1 cellular context compared by ENCODE assay signal in genomic region chr16:13269905-13270528, GRCh38.
TF ChIP-seq lines count a peak whose summit lies in the region.

No MANE protein-coding gene starts in this region.

TF ChIP-seq in HepG2, 621 proteins besides CTCF, POLR2A, EP300 and RAD21 (continued from another document and continues in another):
- TF ChIP-seq RBAK (CRISPR knock-in tag; IDR thresholded peaks at IDR 0.05): peak; percentile 92
- TF ChIP-seq NRL (CRISPR knock-in tag; IDR thresholded peaks at IDR 0.05; ENCODE audit: borderline replicate concordance): no peak
- no peak for TF ChIP-seq BCLAF1 (IDR thresholded peaks at IDR 0.05)
- TF ChIP-seq HES4 (CRISPR knock-in tag; IDR thresholded peaks at IDR 0.05; ENCODE audit: borderline replicate concordance): peak; percentile 70; the same call in 1 of the 2 replicates
- no peak for TF ChIP-seq ZNF496 (CRISPR knock-in tag; IDR thresholded peaks at IDR 0.05; ENCODE audit: insufficient replicate concordance)
- TF ChIP-seq THAP7 (CRISPR knock-in tag; IDR thresholded peaks at IDR 0.05): peak; percentile 93; the same call in 1 of the 2 replicates
- TF ChIP-seq DRAP1 (CRISPR knock-in tag; IDR thresholded peaks at IDR 0.05): peak; percentile 43; the same call in 1 of the 2 replicates
- TF ChIP-seq HMG20B (CRISPR knock-in tag; conservative IDR thresholded peaks at IDR 0.05): peak; percentile 91
- no peak for TF ChIP-seq NFE2L1 (CRISPR knock-in tag; IDR thresholded peaks at IDR 0.05; ENCODE audit: borderline replicate concordance)
- TF ChIP-seq HMGXB4 (CRISPR knock-in tag; IDR thresholded peaks at IDR 0.05; ENCODE audit: borderline replicate concordance in 1 of 2, low read depth in 1 of 2): peak; percentile 45 to 59; a peak in 3 of 4 replicates
- TF ChIP-seq SP1 (IDR thresholded peaks at IDR 0.05): no peak
- no peak for TF ChIP-seq SP1 (CRISPR knock-in tag; IDR thresholded peaks at IDR 0.05)
- TF ChIP-seq PREB (CRISPR knock-in tag; IDR thresholded peaks at IDR 0.05): no peak
- peak; percentile 4 for TF ChIP-seq ZFP36 (IDR thresholded peaks at IDR 0.05; ENCODE audit: borderline replicate concordance, low read depth, low read length, partially characterized antibody)
- peak; percentile 76 for TF ChIP-seq YEATS4 (CRISPR knock-in tag; IDR thresholded peaks at IDR 0.05; ENCODE audit: borderline replicate concordance)
- TF ChIP-seq ZFP82 (CRISPR knock-in tag; IDR thresholded peaks at IDR 0.05; ENCODE audit: borderline replicate concordance): 0 out of 2 replicates have a peak, but pooled peaks have one; percentile 75
- peak; percentile 99 for TF ChIP-seq PHF21A (CRISPR knock-in tag; IDR thresholded peaks at IDR 0.05)
- peak; percentile 89; the same call in 1 of the 2 replicates for TF ChIP-seq SSRP1 (CRISPR knock-in tag; IDR thresholded peaks at IDR 0.05)
- peak; percentile 90 for TF ChIP-seq TBL1XR1 (IDR thresholded peaks at IDR 0.05; ENCODE audit: borderline replicate concordance, low read length, partially characterized antibody)
- TF ChIP-seq ARID5B (CRISPR knock-in tag; IDR thresholded peaks at IDR 0.05): peak; percentile 99
- TF ChIP-seq ZNF558 (CRISPR knock-in tag; IDR thresholded peaks at IDR 0.05; ENCODE audit: borderline replicate concordance): no peak; the same call in 1 of the 2 replicates
- no peak; the same call in 1 of the 2 replicates for TF ChIP-seq SALL2 (CRISPR knock-in tag; IDR thresholded peaks at IDR 0.05)
- TF ChIP-seq MEIS1 (CRISPR knock-in tag; IDR thresholded peaks at IDR 0.05; ENCODE audit: borderline replicate concordance): peak; percentile 97
- TF ChIP-seq ZNF510 (CRISPR knock-in tag; IDR thresholded peaks at IDR 0.05; ENCODE audit: low read depth): peak; percentile 66; the same call in 1 of the 2 replicates
- TF ChIP-seq ZNF513 (CRISPR knock-in tag; conservative IDR thresholded peaks at IDR 0.05): no peak
- TF ChIP-seq SRSF1 (optimal IDR thresholded peaks at IDR 0.05; ENCODE audit: low read depth, low read length): no peak
- TF ChIP-seq ZNF160 (CRISPR knock-in tag; IDR thresholded peaks at IDR 0.05): peak; percentile 94
- peak; percentile 74; the same call in 1 of the 2 replicates for TF ChIP-seq ZSCAN21 (CRISPR knock-in tag; IDR thresholded peaks at IDR 0.05; ENCODE audit: borderline replicate concordance)
- no peak for TF ChIP-seq RAD51 (IDR thresholded peaks at IDR 0.05; ENCODE audit: borderline replicate concordance)
- no peak for TF ChIP-seq ZNF687 (CRISPR knock-in tag; IDR thresholded peaks at IDR 0.05)
- TF ChIP-seq U2AF1 (optimal IDR thresholded peaks at IDR 0.05; ENCODE audit: low read depth, low read length): no peak
- no peak for TF ChIP-seq TAF15 (IDR thresholded peaks at IDR 0.05; ENCODE audit: low read depth, low read length, poor library complexity, severe bottlenecking)
- TF ChIP-seq ZNF569 (CRISPR knock-in tag; IDR thresholded peaks at IDR 0.05; ENCODE audit: borderline replicate concordance): peak; percentile 90; the same call in 1 of the 2 replicates
- peak; percentile 74; the same call in 1 of the 2 replicates for TF ChIP-seq ZNF552 (CRISPR knock-in tag; IDR thresholded peaks at IDR 0.05; ENCODE audit: borderline replicate concordance)
- no peak for TF ChIP-seq ZNF709 (CRISPR knock-in tag; IDR thresholded peaks at IDR 0.05)
- TF ChIP-seq JARID2 (CRISPR knock-in tag; IDR thresholded peaks at IDR 0.05; ENCODE audit: insufficient replicate concordance): no peak
- no peak for TF ChIP-seq ZNF615 (CRISPR knock-in tag; IDR thresholded peaks at IDR 0.05; ENCODE audit: borderline replicate concordance)
- TF ChIP-seq HMGXB3 (CRISPR knock-in tag; IDR thresholded peaks at IDR 0.05; ENCODE audit: borderline replicate concordance): peak; percentile 44; the same call in 1 of the 2 replicates
